Comparison of ENCODE assay signal across 8 cellular contexts in genomic region chr1:109395602-109396512, GRCh38. TPM values are rescaled to one million over a fixed set of nuclear protein-coding genes. Genes with fewer than 3 reads are reported as not detected.
DNase-seq lines count a peak whose midpoint lies in the region; ATAC-seq and TF ChIP-seq lines count a peak whose summit lies in the region.

No MANE protein-coding gene starts in this region.

- H3K4me2 ChIP-seq in SK-N-SH = peak overlapping the region; percentile 77

- H3K4me3 ChIP-seq in SK-N-SH (ENCODE audit: low read depth in 2 of 2, low read length in 1 of 2) (peak overlapping the region; percentile 17 to 65; a peak in 2 of 4 replicates), adipocyte (ENCODE audit: low read length) (peak overlapping the region; percentile 89)

- H3K9me3 ChIP-seq in SK-N-SH (no peaks in the 10 kb centered on the region), adipocyte (ENCODE audit: control insufficient read depth, low read length) (no peaks in the 10 kb centered on the region)

- H3K79me2 ChIP-seq in SK-N-SH (ENCODE audit: insufficient read depth) = peaks cover 26% of the 10 kb centered on the region

- no peak for TF ChIP-seq CTCF in SK-N-SH (IDR thresholded peaks at IDR 0.05)

- H3K9me2 ChIP-seq in SK-N-SH = no peaks in the 10 kb centered on the region

- no peak overlapping the region for H3K9ac ChIP-seq in SK-N-SH
- H3K9ac ChIP-seq in adipocyte (ENCODE audit: low read length) = peak overlapping the region; percentile 94

- H3K27me3 ChIP-seq in SK-N-SH (ENCODE audit: insufficient read depth) (no peaks in the 10 kb centered on the region), adipocyte (replicated peaks; ENCODE audit: control insufficient read depth, insufficient read depth, low read length) (no peaks in the 10 kb centered on the region), layer of hippocampus (ENCODE audit: control insufficient read depth, insufficient read depth, low read length) (no peaks in the 10 kb centered on the region)

- H3K4me1 ChIP-seq in SK-N-SH (ENCODE audit: control insufficient read depth in 1 of 2, insufficient read depth in 2 of 2, low read depth in 1 of 2, low read length in 1 of 2) = peaks cover 21 to 24% of the 10 kb centered on the region in 2 experiments; a peak in 3 of 4 replicates
- H3K4me1 ChIP-seq in adipocyte (ENCODE audit: control insufficient read depth, insufficient read depth, low read length) = peaks cover 69% of the 10 kb centered on the region

- no peaks in the 10 kb centered on the region for H4K20me1 ChIP-seq in SK-N-SH (ENCODE audit: insufficient read depth)

- DNase-seq in SK-N-SH (no peak), adipocyte (ENCODE audit: low read depth) (peak; percentile 53)

- CTCF ChIA-PET in SK-N-SH (lab: Yijun Ruan, JAX) = interaction anchor here (0.9 to 14.6 kb wide), 6 partner anchors 10 to 132 kb away, joined by 3 to 252 read pairs (median 4); partner anchors contain the start of gene PSRC1

- POLR2A ChIA-PET in SK-N-SH (lab: Yijun Ruan, JAX) = interaction anchor here (0.6 kb wide), 1 partner anchor 94 kb away, joined by 4 read pairs; no protein-coding TSS in a partner anchor

- peaks cover 1 to 6% of the 10 kb centered on the region in 2 experiments for H3K36me3 ChIP-seq in SK-N-SH (replicated peaks in 1 of 2; ENCODE audit: control insufficient read depth in 1 of 2, insufficient read depth in 2 of 2, low read length in 1 of 2)
- H3K36me3 ChIP-seq in adipocyte (ENCODE audit: control insufficient read depth, insufficient read depth, low read length, severe bottlenecking) = peaks cover 13% of the 10 kb centered on the region

- no peak overlapping the region for H2AFZ ChIP-seq in SK-N-SH (ENCODE audit: low read depth)

- no peak overlapping the region for H3K27ac ChIP-seq in SK-N-SH (ENCODE audit: low read depth in 2 of 2, low read length in 1 of 2)
- peak overlapping the region; percentile 87 for H3K27ac ChIP-seq in layer of hippocampus (ENCODE audit: low read depth, low read length)
- H3K27ac ChIP-seq in temporal lobe (ENCODE audit: low read depth, low read length) = peak overlapping the region; percentile 79

- no peak for ATAC-seq in SK-N-SH treated with all-trans-retinoic acid at 6 μM for 48 hours
- ATAC-seq in HG03175 (IDR thresholded peaks at IDR 0.05; ENCODE audit: unreplicated experiment) = no peak
- no peak for ATAC-seq in HG02642 (IDR thresholded peaks at IDR 0.05; ENCODE audit: poor library complexity, unreplicated experiment)
- ATAC-seq in HG02678 (IDR thresholded peaks at IDR 0.05; ENCODE audit: unreplicated experiment) = no peak

- no peak for TF ChIP-seq RAD21 in SK-N-SH (IDR thresholded peaks at IDR 0.05; ENCODE audit: low read length)

- TF ChIP-seq EP300 in SK-N-SH (IDR thresholded peaks at IDR 0.05; ENCODE audit: borderline replicate concordance in 1 of 2, low read depth in 1 of 2, low read length in 1 of 2) = no peak

- 74% methylated on average over 5 of the region's 5 CpGs for WGBS in SK-N-SH (ENCODE audit: low lambda C conversion rate)

- H3F3A ChIP-seq in SK-N-SH (replicated peaks; ENCODE audit: insufficient read depth) = peaks cover 17% of the 10 kb centered on the region

TF ChIP-seq in SK-N-SH, 30 proteins besides CTCF, POLR2A, EP300 and RAD21:
- TF ChIP-seq GABPA (IDR thresholded peaks at IDR 0.05; ENCODE audit: low read depth) (no peak), MEF2A (IDR thresholded peaks at IDR 0.05; ENCODE audit: borderline replicate concordance, low read depth) (no peak), YY1 (IDR thresholded peaks at IDR 0.05; ENCODE audit: low read depth) (no peak)

TF ChIP-seq in SK-N-SH treated with all-trans-retinoic acid at 6 μM for 48 hours, 23 proteins besides CTCF, POLR2A, EP300 and RAD21 (continues in another document):
- no peak for TF ChIP-seq ZFP30 (CRISPR knock-in tag; IDR thresholded peaks at IDR 0.05)
- TF ChIP-seq SNAI2 (CRISPR knock-in tag; IDR thresholded peaks at IDR 0.05) = no peak
- no peak for TF ChIP-seq TCF4 (CRISPR knock-in tag; IDR thresholded peaks at IDR 0.05; ENCODE audit: borderline replicate concordance)
- TF ChIP-seq OSR1 (CRISPR knock-in tag; IDR thresholded peaks at IDR 0.05) = no peak
- no peak for TF ChIP-seq ISL1 (CRISPR knock-in tag; IDR thresholded peaks at IDR 0.05)
- TF ChIP-seq ZFP3 (CRISPR knock-in tag; IDR thresholded peaks at IDR 0.05) = no peak
- TF ChIP-seq ESRRG (CRISPR knock-in tag; IDR thresholded peaks at IDR 0.05) = no peak
- no peak for TF ChIP-seq ZNF70 (CRISPR knock-in tag; IDR thresholded peaks at IDR 0.05)
- no peak for TF ChIP-seq BACH2 (CRISPR knock-in tag; IDR thresholded peaks at IDR 0.05; ENCODE audit: borderline replicate concordance)
- TF ChIP-seq RARB (CRISPR knock-in tag; IDR thresholded peaks at IDR 0.05) = no peak
- TF ChIP-seq TSHZ2 (CRISPR knock-in tag; IDR thresholded peaks at IDR 0.05) = no peak
- TF ChIP-seq PPARA (CRISPR knock-in tag; IDR thresholded peaks at IDR 0.05; ENCODE audit: borderline replicate concordance) = no peak
- TF ChIP-seq ZC3H10 (CRISPR knock-in tag; IDR thresholded peaks at IDR 0.05) = no peak
- TF ChIP-seq CSRNP3 (CRISPR knock-in tag; IDR thresholded peaks at IDR 0.05) = no peak
- no peak for TF ChIP-seq GLIS3 (CRISPR knock-in tag; IDR thresholded peaks at IDR 0.05)
- no peak for TF ChIP-seq TOX (CRISPR knock-in tag; IDR thresholded peaks at IDR 0.05; ENCODE audit: borderline replicate concordance)
- no peak for TF ChIP-seq POU6F1 (CRISPR knock-in tag; IDR thresholded peaks at IDR 0.05; ENCODE audit: borderline replicate concordance, low read depth)
- TF ChIP-seq CREB5 (CRISPR knock-in tag; IDR thresholded peaks at IDR 0.05; ENCODE audit: low read depth) = no peak

RNA-seq across cellular contexts. Expression of gene SORT1, which starts 1.9 kb away (rescaled TPM):
- polyA plus RNA-seq in SK-N-SH (2012; rRNA removed) = 8.5 and 13.7 TPM in 2 replicates
- 11.2 and 12.1 TPM in 2 replicates for polyA plus RNA-seq in SK-N-SH (2012; cell fraction: cytosol; rRNA removed)
- polyA plus RNA-seq in SK-N-SH (2012; cell fraction: nucleus; rRNA removed) = 5.4 and 9.9 TPM in 2 replicates
- total RNA-seq in temporal lobe = 46.7 TPM

RNA-seq across cellular contexts. Expression of gene PSMA5, which starts 30.4 kb away (rescaled TPM):
- polyA plus RNA-seq in SK-N-SH (2012; rRNA removed) = 118 and 139 TPM in 2 replicates
- polyA plus RNA-seq in SK-N-SH (2012; cell fraction: cytosol; rRNA removed) = 136 and 148 TPM in 2 replicates
- polyA plus RNA-seq in SK-N-SH (2012; cell fraction: nucleus; rRNA removed) = 47.4 and 81.0 TPM in 2 replicates
- total RNA-seq in temporal lobe = 21.1 TPM

Comparison
In these comparisons a context has a peak if more than half of its experiments do, and no peak if none do; other contexts are left out.
1. H3K27ac ChIP-seq: peak in layer of hippocampus (single experiment) and temporal lobe (single experiment); none in SK-N-SH (0 of 2).